In genomic region chr4:112947616-112948015, GRCh38 we compare ENCODE assay signal across 27 cellular contexts.
"Had no signal": no experiment of that assay in that cellular context is flagged by ENCODE, and none has a peak within 500 bp of the region (broad histone marks: within the 10 kb centered on the region; RNA-seq: fewer than 3 reads in every experiment).

No MANE protein-coding gene starts in this region.

- H3K36me3 Mint-ChIP-seq: mesothelial cell of epicardium; naive B cell; natural killer cell; neural progenitor cell; stimulated activated memory B cell treated with anti-CD40 and anti-IgM and Interleukin-4, amounts not matched to agents 10 μg/mL and 1 μg/mL and 100 μg/mL, for 72 hours; type B pancreatic cell had no signal

- H3K27ac Mint-ChIP-seq: mesothelial cell of epicardium; naive B cell; natural killer cell; nephron progenitor cell; neural progenitor cell; progenitor cell of endocrine pancreas; stimulated activated memory B cell treated with anti-CD40 and anti-IgM and Interleukin-4, amounts not matched to agents 10 μg/mL and 1 μg/mL and 100 μg/mL, for 72 hours; stimulated activated naive CD8-positive, alpha-beta T cell treated with anti-CD3 and anti-CD28 coated beads, Interleukin-15, amount 100 ng/mL, for 72 hours; type B pancreatic cell had no signal

- H3K4me1 Mint-ChIP-seq: naive B cell; natural killer cell; stimulated activated memory B cell treated with anti-CD40 and anti-IgM and Interleukin-4, amounts not matched to agents 10 μg/mL and 1 μg/mL and 100 μg/mL, for 72 hours; stimulated activated naive CD8-positive, alpha-beta T cell treated with anti-CD3 and anti-CD28 coated beads, Interleukin-15, amount 100 ng/mL, for 72 hours had no signal

- H3K27ac ChIP-seq: hepatocyte, left ventricle myocardium inferior, neural progenitor cell, neutrophil, parathyroid adenoma, right atrium auricular region, skin epidermis, suprapubic skin, tibial nerve, uterus had no signal

- H3K4me3 Mint-ChIP-seq: mesothelial cell of epicardium; naive B cell; natural killer cell; nephron progenitor cell; neural progenitor cell; stimulated activated memory B cell treated with anti-CD40 and anti-IgM and Interleukin-4, amounts not matched to agents 10 μg/mL and 1 μg/mL and 100 μg/mL, for 72 hours; stimulated activated naive CD8-positive, alpha-beta T cell treated with anti-CD3 and anti-CD28 coated beads, Interleukin-15, amount 100 ng/mL, for 72 hours; type B pancreatic cell had no signal

- DNase-seq: islet precursor cell; left ventricle myocardium inferior; mesendoderm; naive B cell; natural killer cell; nephron progenitor cell; occipital lobe; stimulated activated CD4-positive, alpha-beta T cell treated with anti-CD3 and anti-CD28 coated beads, Interleukin-12 subunit alpha, Interleukin-12 subunit beta, amount 100 ng/mL, for 4 hours; stimulated activated CD4-positive, alpha-beta T cell treated with anti-CD3 and anti-CD28 coated beads, Interleukin-15, amount 100 ng/mL, for 24 hours; stimulated activated CD4-positive, alpha-beta T cell treated with anti-CD3 and anti-CD28 coated beads, Interleukin-2, amount 100 ng/mL, for 48 hours; stimulated activated CD4-positive, alpha-beta T cell treated with anti-CD3 and anti-CD28 coated beads, Interleukin-4, amount 100 ng/mL, for 4 hours; stimulated activated CD8-positive, alpha-beta memory T cell treated with anti-CD3 and anti-CD28 coated beads, Interleukin-4, amount 100 ng/mL, for 48 hours; stimulated activated naive CD4-positive, alpha-beta T cell treated with Interleukin-2 at 50 U/mL for 16 hours; stimulated activated naive CD8-positive, alpha-beta T cell treated with anti-CD3 and anti-CD28 coated beads, Interleukin-15, amount 100 ng/mL, for 72 hours; uterus had no signal

- H3K9me3 Mint-ChIP-seq: natural killer cell; stimulated activated memory B cell treated with anti-CD40 and anti-IgM and Interleukin-4, amounts not matched to agents 10 μg/mL and 1 μg/mL and 100 μg/mL, for 72 hours; stimulated activated naive CD8-positive, alpha-beta T cell treated with anti-CD3 and anti-CD28 coated beads, Interleukin-15, amount 100 ng/mL, for 72 hours had no signal

- H3K27me3 Mint-ChIP-seq: progenitor cell of endocrine pancreas; stimulated activated memory B cell treated with anti-CD40 and anti-IgM and Interleukin-4, amounts not matched to agents 10 μg/mL and 1 μg/mL and 100 μg/mL, for 72 hours had no signal
